In the genomic region with DNA sequence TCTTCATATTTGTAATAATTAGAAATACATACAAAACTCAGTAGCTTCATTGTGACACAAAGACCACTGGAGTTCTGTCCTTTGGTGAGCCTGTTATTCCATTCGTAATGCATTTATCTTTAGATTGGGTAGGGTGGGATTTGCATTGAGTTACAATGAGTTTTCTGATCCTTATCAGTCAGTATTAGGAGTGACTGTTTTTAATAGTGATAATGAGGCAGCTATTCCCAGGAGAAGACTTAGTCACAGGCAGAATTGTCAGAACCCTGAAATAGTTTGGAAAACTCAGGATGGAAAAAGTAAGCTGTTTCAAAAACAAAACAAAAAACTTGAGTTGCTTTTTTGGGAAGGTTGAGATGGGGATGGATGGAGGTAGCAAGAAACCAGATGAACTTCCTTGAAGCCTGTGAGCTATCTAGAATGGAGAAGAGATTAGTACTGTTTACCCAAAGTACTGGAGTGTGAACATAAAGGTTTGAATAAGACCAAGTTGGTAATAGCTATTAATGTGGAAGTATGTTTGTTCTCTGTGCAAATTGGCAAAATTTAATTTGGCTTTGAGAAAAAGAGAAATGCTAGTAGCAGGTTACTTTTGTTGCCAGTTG, we compare ENCODE assay signal across 17 cellular contexts. TPM values are rescaled to one million over a fixed set of nuclear protein-coding genes. Genes with fewer than 3 reads are reported as not detected.
DNase-seq lines count a peak whose midpoint lies in the region; ATAC-seq, FAIRE-seq and TF ChIP-seq lines count a peak whose summit lies in the region.
"Had no signal": no experiment of that assay in that cellular context is flagged by ENCODE, and none has a peak within 500 bp of the region (broad histone marks: within the 10 kb centered on the region; RNA-seq: fewer than 3 reads in every experiment).

No MANE protein-coding gene starts in this region.

- no peaks in the 10 kb centered on the region for H4K20me1 ChIP-seq in endothelial cell of umbilical vein (replicated peaks; ENCODE audit: control insufficient read depth, extremely low read depth, insufficient read depth, low read length)

- H3K79me2 ChIP-seq in endothelial cell of umbilical vein (ENCODE audit: control insufficient read depth, insufficient read depth, low read length), result peaks cover 2% of the 10 kb centered on the region
- H3K79me2 ChIP-seq in mesendoderm (ENCODE audit: control insufficient read depth, insufficient read depth, low read length), result peaks cover 7% of the 10 kb centered on the region

- ATAC-seq in thoracic aorta (ENCODE audit: insufficient number of reproducible peaks, low FRiP score, low read depth), result no peak
- ATAC-seq in HG03159 (IDR thresholded peaks at IDR 0.05; ENCODE audit: unreplicated experiment), result no peak
- ATAC-seq in HG02623 (IDR thresholded peaks at IDR 0.05; ENCODE audit: unreplicated experiment), result no peak

- no peak overlapping the region for H2AK5ac ChIP-seq in mesendoderm (ENCODE audit: low read length)

- H3K23ac ChIP-seq in mesendoderm (ENCODE audit: low read length), result no peak overlapping the region

- H3K4me1 ChIP-seq in endothelial cell of umbilical vein (ENCODE audit: control insufficient read depth, extremely low read depth, insufficient read depth, low read length) (peaks cover 10% of the 10 kb centered on the region), mesendoderm (ENCODE audit: control insufficient read depth, low read depth, low read length) (peaks cover 9% of the 10 kb centered on the region), thoracic aorta (ENCODE audit: control insufficient read depth in 1 of 2, low read depth in 2 of 2) (peaks cover 20 to 29% of the 10 kb centered on the region in 2 donors)

- no peak overlapping the region for H3K4me2 ChIP-seq in endothelial cell of umbilical vein (ENCODE audit: insufficient read depth, low read length)
- H3K4me2 ChIP-seq in mesendoderm (ENCODE audit: low read length), result no peak overlapping the region

- H2AFZ ChIP-seq in endothelial cell of umbilical vein (ENCODE audit: low read depth, low read length), result no peak overlapping the region

- H3K27ac ChIP-seq in endothelial cell of umbilical vein (ENCODE audit: insufficient read depth, low read depth, low read length) (no peak overlapping the region), mesendoderm (ENCODE audit: low read depth, low read length) (no peak overlapping the region), thoracic aorta (peak overlapping the region; percentile 13 to 43), caudate nucleus (ENCODE audit: low read depth, low read length) (no peak overlapping the region)

- H3K56ac ChIP-seq in mesendoderm (ENCODE audit: low read length), result no peak overlapping the region

- TF ChIP-seq CTCF in Calu3 (IDR thresholded peaks at IDR 0.05; ENCODE audit: unreplicated experiment) (no peak), endothelial cell of umbilical vein (IDR thresholded peaks at IDR 0.05; ENCODE audit: extremely low read depth in 1 of 2, insufficient read depth in 1 of 2, low read depth in 1 of 2, low read length in 2 of 2) (no peak), thoracic aorta (IDR thresholded peaks at IDR 0.05) (no peak)

- H4K5ac ChIP-seq in mesendoderm (ENCODE audit: low read length), result no peak overlapping the region

- H3K9me3 Mint-ChIP-seq in Calu3 (ENCODE audit: low read depth, unreplicated experiment), result peaks cover 7% of the 10 kb centered on the region

- WGBS in mesendoderm (ENCODE audit: extremely low coverage, insufficient coverage, low lambda C conversion rate), result no CpG with 5 or more reads among the region's 1 CpG

- H3K9me1 ChIP-seq in endothelial cell of umbilical vein (replicated peaks; ENCODE audit: control insufficient read depth, extremely low read depth, insufficient read depth, low read length), result no peaks in the 10 kb centered on the region

- H3K79me1 ChIP-seq in mesendoderm (ENCODE audit: low read length), result peaks cover 8% of the 10 kb centered on the region

- no peak overlapping the region for H4K8ac ChIP-seq in mesendoderm (ENCODE audit: low read depth, low read length)

- H3K18ac ChIP-seq in mesendoderm (ENCODE audit: low read length), result peak overlapping the region; percentile 28

- H3K9ac ChIP-seq in endothelial cell of umbilical vein (replicated peaks; ENCODE audit: extremely low read depth, insufficient read depth, low read length), result no peak overlapping the region
- H3K9ac ChIP-seq in mesendoderm (ENCODE audit: low read length), result no peak overlapping the region

- no peak overlapping the region for H2BK120ac ChIP-seq in mesendoderm (ENCODE audit: low read depth, low read length)

- dilution Hi-C loops in endothelial cell of umbilical vein (cut with MboI; ENCODE audit: extremely low pct_ligation_motif_present, low sequenced_read_pairs), result no loop called here

- DNase-seq in Calu3, result no peak
- peak; percentile 35 for DNase-seq in endothelial cell of umbilical vein (ENCODE audit: low read depth, low spot score)
- peak; percentile 59 for DNase-seq in mesendoderm
- no peak for DNase-seq in thoracic aorta (ENCODE audit: low spot score)
- no peak for DNase-seq in caudate nucleus (lab: John Stamatoyannopoulos, UW)
- DNase-seq: C1 segment of cervical spinal cord, EL, H7, NCI-H187, NCI-H345, NCI-H69, SHP77 had no signal

- H3K36me3 Mint-ChIP-seq in Calu3 (ENCODE audit: insufficient read depth, unreplicated experiment), result peaks cover 9% of the 10 kb centered on the region

- H3K27me3 ChIP-seq in endothelial cell of umbilical vein (ENCODE audit: control insufficient read depth in 2 of 2, insufficient read depth in 2 of 2, low read length in 2 of 2) (no peaks in the 10 kb centered on the region), mesendoderm (ENCODE audit: insufficient read depth, low read length, poor library complexity) (no peaks in the 10 kb centered on the region), thoracic aorta (replicated peaks; ENCODE audit: insufficient read depth) (no peaks in the 10 kb centered on the region)

- TF ChIP-seq POLR2A in endothelial cell of umbilical vein (IDR thresholded peaks at IDR 0.05; ENCODE audit: low read depth, low read length), result no peak

- H3K27ac Mint-ChIP-seq in Calu3 (ENCODE audit: unreplicated experiment), result peak overlapping the region; percentile 0

- H3K36me3 ChIP-seq in endothelial cell of umbilical vein (ENCODE audit: control insufficient read depth in 2 of 2, extremely low read depth in 1 of 2, insufficient read depth in 2 of 2, low read length in 2 of 2), result no peaks in the 10 kb centered on the region
- H3K36me3 ChIP-seq in mesendoderm (ENCODE audit: control insufficient read depth, insufficient read depth, low read length), result no peaks in the 10 kb centered on the region
- H3K36me3 ChIP-seq in thoracic aorta, result no peaks in the 10 kb centered on the region

- no peaks in the 10 kb centered on the region for H3K27me3 Mint-ChIP-seq in Calu3 (ENCODE audit: unreplicated experiment)

- intact Hi-C loops in Calu3 (cut with micrococcal nuclease; ENCODE audit: unreplicated experiment) (no loop called here), endothelial cell of umbilical vein (cut with micrococcal nuclease) (no loop called here)

- H3K4me1 Mint-ChIP-seq in Calu3 (ENCODE audit: low read depth, unreplicated experiment), result no peaks in the 10 kb centered on the region

- no peak overlapping the region for H3K4me3 Mint-ChIP-seq in Calu3 (ENCODE audit: low read depth, unreplicated experiment)

- FAIRE-seq in endothelial cell of umbilical vein (lab: Jason Lieb, UNC), result no peak
- FAIRE-seq: A204.1, GM19239, RCC 7860 had no signal

- CTCF ChIA-PET in Calu3 (lab: Charles Lee), result interaction anchor here (1.2 kb wide), 1 partner anchor 40 kb away, joined by 3 read pairs; no protein-coding TSS in a partner anchor
- CTCF ChIA-PET in endothelial cell of umbilical vein (lab: Charles Lee), result interaction anchor here (1.0 to 2.7 kb wide), 5 partner anchors 15 to 64 kb away, joined by 3 to 8 read pairs (median 3); no protein-coding TSS in a partner anchor

- no peak overlapping the region for H2BK15ac ChIP-seq in mesendoderm (replicated peaks; ENCODE audit: low read depth)

- no TSS peak for BruUV-seq in Calu3 (replicated peaks; lab: Mats Ljungman, UMichigan)
- no TSS peak for BruUV-seq in endothelial cell of umbilical vein (replicated peaks; lab: Mats Ljungman, UMichigan)

- H3K9me3 ChIP-seq in endothelial cell of umbilical vein (replicated peaks; ENCODE audit: control insufficient read depth, insufficient read depth, low read length), result no peaks in the 10 kb centered on the region
- H3K9me3 ChIP-seq in thoracic aorta, result peaks cover 3% of the 10 kb centered on the region

- no peak overlapping the region for H3K4ac ChIP-seq in mesendoderm (ENCODE audit: low read depth, low read length)

- H2BK5ac ChIP-seq in mesendoderm (ENCODE audit: low read length), result no peak overlapping the region

- POLR2A ChIA-PET in endothelial cell of umbilical vein (lab: Charles Lee), result no interaction called here

- H3K4me3 ChIP-seq in endothelial cell of umbilical vein (replicated peaks in 1 of 3; ENCODE audit: insufficient read depth in 1 of 3, low read depth in 1 of 3, low read length in 3 of 3) (no peak overlapping the region), mesendoderm (ENCODE audit: low read length) (no peak overlapping the region), thoracic aorta (no peak overlapping the region)

TF ChIP-seq in endothelial cell of umbilical vein, 7 proteins besides CTCF, POLR2A, EP300 and RAD21:
- TF ChIP-seq GATA2 (IDR thresholded peaks at IDR 0.05; ENCODE audit: insufficient read depth, insufficient read length, low read depth, low read length), result peak; percentile 79
- no peak for TF ChIP-seq EZH2 (IDR thresholded peaks at IDR 0.05; ENCODE audit: borderline replicate concordance, low read depth, low read length, severe bottlenecking)

RNA-seq across cellular contexts. Expression of gene FBXO34, which starts 38.6 kb away (rescaled TPM):
- total RNA-seq in Calu3 (2022) (30.0 and 34.5 TPM in 2 replicates), endothelial cell of umbilical vein (14.2 and 16.5 TPM in 2 replicates), thoracic aorta (10 to 100 TPM; 16.0 to 21.6 TPM)
- polyA plus RNA-seq in endothelial cell of umbilical vein, result 6.8 and 8.5 TPM in 2 replicates
- 9.9 and 10.7 TPM in 2 replicates for polyA plus RNA-seq in endothelial cell of umbilical vein (2011; cell fraction: cytosol; rRNA removed)
- 37.5 and 37.9 TPM in 2 replicates for polyA plus RNA-seq in endothelial cell of umbilical vein (2011; cell fraction: nucleus; rRNA removed)
- polyA plus RNA-seq in endothelial cell of umbilical vein (2012), result 10.8 and 12.1 TPM in 2 replicates
- 15.7 and 16.7 TPM in 2 replicates for polyA minus RNA-seq in endothelial cell of umbilical vein
- 7.7 TPM for polyA minus RNA-seq in endothelial cell of umbilical vein (2011; cell fraction: cytosol; rRNA and poly(A)+ RNA removed)
- polyA minus RNA-seq in endothelial cell of umbilical vein (2011; cell fraction: nucleus; rRNA and poly(A)+ RNA removed), result 23.4 and 27.9 TPM in 2 replicates
- polyA plus RNA-seq in mesendoderm (2013, experiment 1 of 2), result 8.4 TPM
- 8.6 TPM for polyA plus RNA-seq in mesendoderm (2013, experiment 2 of 2)

Comparison
In these comparisons a context has a peak if more than half of its experiments do, and no peak if none do; other contexts are left out.
1. DNase-seq: peak in endothelial cell of umbilical vein (single experiment) and mesendoderm (single experiment); none in Calu3 (single experiment), thoracic aorta (single experiment) and caudate nucleus (0 of 61).
2. H3K27ac ChIP-seq: peak in thoracic aorta (2 of 2); none in endothelial cell of umbilical vein (single experiment), mesendoderm (single experiment) and caudate nucleus (single experiment).